ENCODE assay signal across 25 cellular contexts in genomic region chr18:48660346-48661228, GRCh38.
DNase-seq lines count a peak whose midpoint lies in the region; ATAC-seq and TF ChIP-seq lines count a peak whose summit lies in the region.
"Had no signal": no experiment of that assay in that cellular context is flagged by ENCODE, and none has a peak within 500 bp of the region (broad histone marks: within the 10 kb centered on the region; RNA-seq: fewer than 3 reads in every experiment).

No MANE protein-coding gene starts in this region.

- H3K27ac Mint-ChIP-seq in chondrocyte (ENCODE audit: unreplicated experiment) (peak overlapping the region; percentile 87), neural progenitor cell (peak overlapping the region; percentile 22)
- H3K27ac Mint-ChIP-seq: naive thymus-derived CD4-positive, alpha-beta T cell; T-cell had no signal

- H3K4me1 Mint-ChIP-seq in chondrocyte (ENCODE audit: low read depth) (peaks cover 32% of the 10 kb centered on the region), neural progenitor cell (peaks cover 32% of the 10 kb centered on the region)
- H3K4me1 Mint-ChIP-seq: T-cell had no signal

- TF ChIP-seq CTCF in C4-2B (conservative IDR thresholded peaks at IDR 0.05) (no peak), chondrocyte (IDR thresholded peaks at IDR 0.05) (no peak), neural progenitor cell (IDR thresholded peaks at IDR 0.05) (no peak)

- no peaks in the 10 kb centered on the region for H3K27me3 ChIP-seq in neural progenitor cell
- H3K27me3 ChIP-seq: ascending aorta, colonic mucosa, hepatocyte had no signal

- H3K79me2 ChIP-seq in neural progenitor cell (ENCODE audit: low read depth), result no peaks in the 10 kb centered on the region
- H3K79me2 ChIP-seq: hepatocyte had no signal

- no peak overlapping the region for H3K4me2 ChIP-seq in neural progenitor cell
- H3K4me2 ChIP-seq: hepatocyte had no signal

- H3K4me3 ChIP-seq in neural progenitor cell, result no peak overlapping the region
- H3K4me3 ChIP-seq: ascending aorta, colonic mucosa, GM12878, HAP-1, hepatocyte, prostate gland had no signal

- no peaks in the 10 kb centered on the region for H3K36me3 ChIP-seq in neural progenitor cell
- H3K36me3 ChIP-seq: colonic mucosa, prostate gland had no signal

- ATAC-seq in GM18511 (IDR thresholded peaks at IDR 0.05; ENCODE audit: unreplicated experiment), result no peak
- ATAC-seq: GM12878; naive thymus-derived CD4-positive, alpha-beta T cell; T-cell had no signal

- DNase-seq in M059J (ENCODE audit: low read depth) (peak; percentile 42), chondrocyte (ENCODE audit: low spot score) (no peak), neural progenitor cell (ENCODE audit: low spot score) (no peak), GM03348 (ENCODE audit: low spot score) (no peak), NCI-H2081 treated with DMSO at 0.1 percent for 48 hours (lab: John Stamatoyannopoulos, UW) (no peak), D341Med (ENCODE audit: low spot score) (no peak)
- DNase-seq: activated CD4-positive, alpha-beta T cell treated with anti-CD3 and anti-CD28 coated beads, Interleukin-2, amount 50 U/mL, for 4 hours; activated naive CD4-positive, alpha-beta T cell; colonic mucosa; GF-D8; mammary epithelial cell; MM.1S; naive thymus-derived CD4-positive, alpha-beta T cell; NCI-H1930; NCI-H510A; Right ventricle myocardium superior; stimulated activated CD4-positive, alpha-beta T cell treated with anti-CD3 and anti-CD28 coated beads, Interleukin-4, amount 100 ng/mL, for 24 hours; T-cell had no signal

- peaks cover 19% of the 10 kb centered on the region for H3K4me1 ChIP-seq in neural progenitor cell
- H3K4me1 ChIP-seq: colonic mucosa, HAP-1 had no signal

- H3K36me3 Mint-ChIP-seq in chondrocyte (ENCODE audit: low read depth) (peaks cover 4% of the 10 kb centered on the region), neural progenitor cell (peaks cover 4% of the 10 kb centered on the region)

- H3K4me3 Mint-ChIP-seq in chondrocyte (ENCODE audit: unreplicated experiment) (no peak overlapping the region), neural progenitor cell (no peak overlapping the region)
- H3K4me3 Mint-ChIP-seq: naive thymus-derived CD4-positive, alpha-beta T cell; T-cell had no signal

- peaks cover 15% of the 10 kb centered on the region for H3F3A ChIP-seq in neural progenitor cell (ENCODE audit: low read depth)

- H3K27ac ChIP-seq in C4-2B (peak overlapping the region; percentile 75; the same call in 1 of the 2 replicates), neural progenitor cell (no peak overlapping the region)
- H3K27ac ChIP-seq: colonic mucosa, hepatocyte, prostate gland had no signal

- no peaks in the 10 kb centered on the region for H3K9me3 ChIP-seq in neural progenitor cell (ENCODE audit: low read depth)
- H3K9me3 ChIP-seq: ascending aorta, colonic mucosa, HAP-1, prostate gland had no signal

- H2AFZ ChIP-seq in neural progenitor cell (replicated peaks), result no peak overlapping the region
- H2AFZ ChIP-seq: hepatocyte had no signal

- H3K9ac ChIP-seq in neural progenitor cell, result no peak overlapping the region

- peaks cover 7% of the 10 kb centered on the region for H4K20me1 ChIP-seq in neural progenitor cell (ENCODE audit: low read depth)

- H3K27me3 Mint-ChIP-seq in chondrocyte (ENCODE audit: low read depth) (no peaks in the 10 kb centered on the region), neural progenitor cell (ENCODE audit: insufficient read depth, low read depth) (peaks cover 2% of the 10 kb centered on the region)

- H3K9me3 Mint-ChIP-seq in chondrocyte (ENCODE audit: low read depth) (peaks cover 3% of the 10 kb centered on the region), neural progenitor cell (peaks cover 2% of the 10 kb centered on the region)
